In the genomic region with DNA sequence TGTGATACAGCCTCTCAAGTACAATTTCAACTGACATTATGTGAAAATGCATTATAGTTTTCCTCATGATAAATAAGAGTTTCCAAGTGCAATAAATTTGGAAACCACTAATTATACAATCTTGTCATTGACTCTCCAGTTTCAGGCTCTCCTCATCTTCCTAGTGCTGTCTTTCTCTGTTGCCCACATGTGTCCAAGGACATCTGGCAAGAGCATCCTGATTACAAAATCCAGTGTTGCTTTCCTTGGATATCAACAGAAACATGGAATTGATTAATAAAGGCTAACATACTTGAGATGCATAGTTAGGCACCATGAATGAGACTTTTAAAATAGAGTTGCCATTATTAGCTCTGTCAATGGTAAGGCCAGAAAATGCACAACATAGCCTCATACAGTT, we compare ENCODE assay signal across 31 cellular contexts.
"Had no signal": no experiment of that assay in that cellular context is flagged by ENCODE, and none has a peak within 500 bp of the region (broad histone marks: within the 10 kb centered on the region; RNA-seq: fewer than 3 reads in every experiment).

No MANE protein-coding gene starts in this region.

- H3K9me3 Mint-ChIP-seq: activated CD4-positive, alpha-beta memory T cell treated with anti-CD3 and anti-CD28 coated beads for 36 hours; activated naive CD4-positive, alpha-beta T cell treated with anti-CD3 and anti-CD28 coated beads, Interleukin-2, amount 10 ng/mL, durations not matched to agents 7 days and 5 days; activated naive CD4-positive, alpha-beta T cell treated with anti-CD3 and anti-CD28 coated beads, Interleukin-2, amount 50 U/mL, for 72 hours; activated naive CD8-positive, alpha-beta T cell treated with anti-CD3 and anti-CD28 coated beads, Interleukin-2, amount 10 ng/mL, durations not matched to agents 7 days and 5 days; activated T-cell treated with anti-CD3 and anti-CD28 coated beads, Interleukin-2, amount 50 U/mL, for 72 hours; dendritic cell treated with granulocyte-macrophage colony-stimulating factor and Interleukin-4, amounts not matched to agents 40 ng/mL and 50 ng/mL, for 4 days; endodermal cell had no signal

- H3K36me3 Mint-ChIP-seq: activated CD4-positive, alpha-beta memory T cell treated with anti-CD3 and anti-CD28 coated beads for 36 hours; activated CD8-positive, alpha-beta memory T cell treated with anti-CD3 and anti-CD28 coated beads, Interleukin-2, amount 10 ng/mL, durations not matched to agents 7 days and 5 days; activated naive CD4-positive, alpha-beta T cell treated with anti-CD3 and anti-CD28 coated beads, Interleukin-2, amount 10 ng/mL, durations not matched to agents 7 days and 5 days; activated naive CD4-positive, alpha-beta T cell treated with anti-CD3 and anti-CD28 coated beads, Interleukin-2, amount 50 U/mL, for 72 hours; activated naive CD8-positive, alpha-beta T cell treated with anti-CD3 and anti-CD28 coated beads, Interleukin-2, amount 10 ng/mL, durations not matched to agents 7 days and 5 days; brain had no signal

- H3K27me3 Mint-ChIP-seq: activated CD4-positive, alpha-beta T cell treated with anti-CD3 and anti-CD28 coated beads for 36 hours; dendritic cell treated with granulocyte-macrophage colony-stimulating factor and Interleukin-4, amounts not matched to agents 40 ng/mL and 50 ng/mL, for 4 days had no signal

- H3K4me3 Mint-ChIP-seq: activated CD4-positive, alpha-beta memory T cell treated with anti-CD3 and anti-CD28 coated beads for 36 hours; activated CD4-positive, alpha-beta T cell treated with anti-CD3 and anti-CD28 coated beads for 36 hours; activated CD4-positive, alpha-beta T cell treated with anti-CD3 and anti-CD28 coated beads, Interleukin-2, amount 10 ng/mL, durations not matched to agents 24 days and 14 days; activated CD8-positive, alpha-beta memory T cell treated with anti-CD3 and anti-CD28 coated beads, Interleukin-2, amount 10 ng/mL, durations not matched to agents 7 days and 5 days; activated CD8-positive, alpha-beta T cell treated with anti-CD3 and anti-CD28 coated beads, Interleukin-2, amount 10 ng/mL, durations not matched to agents 7 days and 5 days; activated naive CD4-positive, alpha-beta T cell treated with anti-CD3 and anti-CD28 coated beads, Interleukin-2, amount 10 ng/mL, durations not matched to agents 7 days and 5 days; activated naive CD8-positive, alpha-beta T cell treated with anti-CD3 and anti-CD28 coated beads, Interleukin-2, amount 10 ng/mL, durations not matched to agents 7 days and 5 days; activated T-cell treated with anti-CD3 and anti-CD28 coated beads, Interleukin-2, amount 50 U/mL, for 72 hours; brain; dendritic cell treated with granulocyte-macrophage colony-stimulating factor and Interleukin-4, amounts not matched to agents 40 ng/mL and 50 ng/mL, for 4 days; endodermal cell had no signal

- DNase-seq: activated CD4-positive, alpha-beta memory T cell treated with anti-CD3 and anti-CD28 coated beads for 36 hours; activated CD4-positive, alpha-beta T cell treated with anti-CD3 and anti-CD28 coated beads for 36 hours; activated CD4-positive, alpha-beta T cell treated with anti-CD3 and anti-CD28 coated beads, Interleukin-2, amount 10 ng/mL, durations not matched to agents 24 days and 14 days; activated CD4-positive, CD25-positive, alpha-beta regulatory T cell; activated CD4-positive, CD25-positive, alpha-beta regulatory T cell treated with anti-CD3 and anti-CD28 coated beads, Interleukin-2, amount 50 U/mL, for 72 hours; activated CD8-positive, alpha-beta memory T cell treated with anti-CD3 and anti-CD28 coated beads, Interleukin-2, amount 10 ng/mL, durations not matched to agents 7 days and 5 days; activated CD8-positive, alpha-beta memory T cell treated with anti-CD3 and anti-CD28 coated beads, Interleukin-2, amount 50 U/mL, for 4 hours; activated CD8-positive, alpha-beta T cell treated with anti-CD3 and anti-CD28 coated beads, Interleukin-2, amount 10 ng/mL, durations not matched to agents 7 days and 5 days; activated gamma-delta T cell; activated naive CD4-positive, alpha-beta T cell; activated naive CD4-positive, alpha-beta T cell treated with anti-CD3 and anti-CD28 coated beads, Interleukin-2, amount 10 ng/mL, durations not matched to agents 7 days and 5 days; activated naive CD8-positive, alpha-beta T cell treated with anti-CD3 and anti-CD28 coated beads, Interleukin-2, amount 10 ng/mL, durations not matched to agents 7 days and 5 days; activated T-cell treated with anti-CD3 and anti-CD28 coated beads, Interleukin-2, amount 50 U/mL, for 1 hour; activated T-cell treated with anti-CD3 and anti-CD28 coated beads, Interleukin-2, amount 50 U/mL, for 72 hours; central memory CD4-positive, alpha-beta T cell; dorsolateral prefrontal cortex; effector memory CD4-positive, alpha-beta T cell; endodermal cell; foreskin keratinocyte; gastrocnemius medialis; glutamatergic neuron; heart left ventricle; T-helper 2 cell had no signal

- ATAC-seq: activated CD4-positive, alpha-beta T cell treated with anti-CD3 and anti-CD28 coated beads for 36 hours; activated CD8-positive, alpha-beta memory T cell treated with anti-CD3 and anti-CD28 coated beads, Interleukin-2, amount 10 ng/mL, durations not matched to agents 7 days and 5 days; activated CD8-positive, alpha-beta T cell treated with anti-CD3 and anti-CD28 coated beads, Interleukin-2, amount 10 ng/mL, durations not matched to agents 7 days and 5 days; activated naive CD4-positive, alpha-beta T cell treated with anti-CD3 and anti-CD28 coated beads, Interleukin-2, amount 50 U/mL, for 72 hours; activated T-cell treated with anti-CD3 and anti-CD28 coated beads, Interleukin-2, amount 50 U/mL, for 72 hours; esophagus mucosa; foreskin keratinocyte; gastrocnemius medialis; heart left ventricle had no signal

- H3K4me3 ChIP-seq: ascending aorta, breast epithelium, cardiac muscle cell, coronary artery, dorsolateral prefrontal cortex, gastrocnemius medialis, heart left ventricle had no signal

- H3K4me1 Mint-ChIP-seq: endodermal cell had no signal
